In the genomic region with DNA sequence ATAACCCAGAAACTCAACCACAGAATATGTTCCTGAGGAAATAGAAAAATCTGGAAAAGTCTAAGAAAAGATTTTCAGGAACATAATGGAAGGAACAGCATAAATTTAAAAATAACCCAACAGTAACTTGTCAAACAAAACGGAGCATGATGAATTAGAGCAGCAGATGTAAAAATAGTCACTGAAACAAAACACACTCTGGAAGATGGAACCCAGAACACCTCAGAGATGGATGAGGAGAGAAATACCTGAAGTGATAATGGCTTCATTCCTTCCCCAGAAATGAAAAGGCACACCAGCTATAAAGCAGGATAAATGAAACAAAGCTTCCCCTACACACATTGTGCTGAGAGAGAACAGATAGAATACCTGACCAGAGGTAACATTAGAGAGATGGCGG, we compare ENCODE assay signal across 14 cellular contexts. TPM values are rescaled to one million over a fixed set of nuclear protein-coding genes. Genes with fewer than 3 reads are reported as not detected.
DNase-seq lines count a peak whose midpoint lies in the region; ATAC-seq and TF ChIP-seq lines count a peak whose summit lies in the region.
"Had no signal": no experiment of that assay in that cellular context is flagged by ENCODE, and none has a peak within 500 bp of the region (broad histone marks: within the 10 kb centered on the region; RNA-seq: fewer than 3 reads in every experiment).

No MANE protein-coding gene starts in this region.

- 71 to 86% methylated on average over 2 of the region's 2 CpGs for WGBS in upper lobe of left lung, 2 donors

- no peaks in the 10 kb centered on the region for H3K27me3 Mint-ChIP-seq in activated naive CD8-positive, alpha-beta T cell treated with anti-CD3 and anti-CD28 coated beads, Interleukin-2, amount 10 ng/mL, durations not matched to agents 7 days and 5 days
- no peaks in the 10 kb centered on the region for H3K27me3 Mint-ChIP-seq in activated naive CD8-positive, alpha-beta T cell treated with anti-CD3 and anti-CD28 coated beads for 36 hours
- no peaks in the 10 kb centered on the region for H3K27me3 Mint-ChIP-seq in central memory CD8-positive, alpha-beta T cell
- no peaks in the 10 kb centered on the region for H3K27me3 Mint-ChIP-seq in natural killer cell (ENCODE audit: low read depth in 2 of 2)
- H3K27me3 Mint-ChIP-seq: naive thymus-derived CD8-positive, alpha-beta T cell had no signal

- POLR2A ChIA-PET in activated naive CD8-positive, alpha-beta T cell treated with anti-CD3 and anti-CD28 coated beads, Interleukin-2, amount 10 ng/mL, durations not matched to agents 7 days and 5 days (lab: Charles Lee): interaction anchor here (1.4 kb wide), 1 partner anchor 67 kb away, joined by 3 read pairs; no protein-coding TSS in a partner anchor
- POLR2A ChIA-PET in A673 (lab: Charles Lee; ENCODE audit: low non-redundant PET): no interaction called here

- intact Hi-C loops in natural killer cell (cut with micrococcal nuclease) (no loop called here), A673 (cut with micrococcal nuclease; ENCODE audit: unreplicated experiment) (no loop called here)

- H3K27ac ChIP-seq in upper lobe of left lung: peak overlapping the region; percentile 40 to 82 (median 70)
- H3K27ac ChIP-seq in A673 (ENCODE audit: low read depth, low read length, poor library complexity, severe bottlenecking): no peak overlapping the region

- H3K4me3 ChIP-seq in upper lobe of left lung: peak overlapping the region in 1 of 4 donors; percentile 2
- no peak overlapping the region for H3K4me3 ChIP-seq in A673 (ENCODE audit: low read depth, low read length, poor library complexity, severe bottlenecking)

- H3K9me3 ChIP-seq in upper lobe of left lung: no peaks in the 10 kb centered on the region
- no peaks in the 10 kb centered on the region for H3K9me3 ChIP-seq in A673 (ENCODE audit: low read depth, low read length, poor library complexity, severe bottlenecking)

- CTCF ChIA-PET in A673 (lab: Charles Lee): no interaction called here

- H3K27me3 ChIP-seq in upper lobe of left lung: no peaks in the 10 kb centered on the region
- H3K27me3 ChIP-seq in A673 (replicated peaks; ENCODE audit: insufficient read depth, low read depth, low read length, poor library complexity): no peaks in the 10 kb centered on the region

- no peak for ATAC-seq in activated naive CD8-positive, alpha-beta T cell treated with anti-CD3 and anti-CD28 coated beads, Interleukin-2, amount 10 ng/mL, durations not matched to agents 7 days and 5 days (ENCODE audit: low read depth)
- ATAC-seq in central memory CD8-positive, alpha-beta T cell (replicated peaks; ENCODE audit: extremely low read depth, poor library complexity, severe bottlenecking): no peak
- ATAC-seq in natural killer cell (no peak), upper lobe of left lung (ENCODE audit: low FRiP score in 2 of 2) (no peak), HG03565 (IDR thresholded peaks at IDR 0.05; ENCODE audit: unreplicated experiment) (no peak), GM19397 (IDR thresholded peaks at IDR 0.05; ENCODE audit: unreplicated experiment) (no peak)
- ATAC-seq: HCT116; naive thymus-derived CD8-positive, alpha-beta T cell had no signal

- peak overlapping the region; percentile 11 for H3K27ac Mint-ChIP-seq in activated naive CD8-positive, alpha-beta T cell treated with anti-CD3 and anti-CD28 coated beads, Interleukin-2, amount 10 ng/mL, durations not matched to agents 7 days and 5 days
- no peak overlapping the region for H3K27ac Mint-ChIP-seq in activated naive CD8-positive, alpha-beta T cell treated with anti-CD3 and anti-CD28 coated beads for 36 hours
- peak overlapping the region; percentile 87 for H3K27ac Mint-ChIP-seq in central memory CD8-positive, alpha-beta T cell (ENCODE audit: low read depth)
- H3K27ac Mint-ChIP-seq in natural killer cell: peak overlapping the region; percentile 85 to 88

- H3K4me1 Mint-ChIP-seq in activated naive CD8-positive, alpha-beta T cell treated with anti-CD3 and anti-CD28 coated beads, Interleukin-2, amount 10 ng/mL, durations not matched to agents 7 days and 5 days: peaks cover 40% of the 10 kb centered on the region
- peaks cover 21% of the 10 kb centered on the region for H3K4me1 Mint-ChIP-seq in activated naive CD8-positive, alpha-beta T cell treated with anti-CD3 and anti-CD28 coated beads for 36 hours
- peaks cover 19% of the 10 kb centered on the region for H3K4me1 Mint-ChIP-seq in central memory CD8-positive, alpha-beta T cell
- peaks cover 9 to 17% of the 10 kb centered on the region in 2 donors for H3K4me1 Mint-ChIP-seq in natural killer cell

- no peaks in the 10 kb centered on the region for H3K9me3 Mint-ChIP-seq in activated naive CD8-positive, alpha-beta T cell treated with anti-CD3 and anti-CD28 coated beads, Interleukin-2, amount 10 ng/mL, durations not matched to agents 7 days and 5 days
- no peaks in the 10 kb centered on the region for H3K9me3 Mint-ChIP-seq in activated naive CD8-positive, alpha-beta T cell treated with anti-CD3 and anti-CD28 coated beads for 36 hours
- no peaks in the 10 kb centered on the region for H3K9me3 Mint-ChIP-seq in central memory CD8-positive, alpha-beta T cell
- no peaks in the 10 kb centered on the region for H3K9me3 Mint-ChIP-seq in natural killer cell
- H3K9me3 Mint-ChIP-seq: naive thymus-derived CD8-positive, alpha-beta T cell had no signal

- BruUV-seq in A673 (replicated peaks; lab: Mats Ljungman, UMichigan): no TSS peak

- H3K36me3 Mint-ChIP-seq in activated naive CD8-positive, alpha-beta T cell treated with anti-CD3 and anti-CD28 coated beads, Interleukin-2, amount 10 ng/mL, durations not matched to agents 7 days and 5 days: peaks cover 23% of the 10 kb centered on the region
- H3K36me3 Mint-ChIP-seq in activated naive CD8-positive, alpha-beta T cell treated with anti-CD3 and anti-CD28 coated beads for 36 hours: peaks cover 48% of the 10 kb centered on the region
- H3K36me3 Mint-ChIP-seq in central memory CD8-positive, alpha-beta T cell (ENCODE audit: insufficient read depth): peaks cover 3% of the 10 kb centered on the region
- no peaks in the 10 kb centered on the region for H3K36me3 Mint-ChIP-seq in natural killer cell
- H3K36me3 Mint-ChIP-seq: naive thymus-derived CD8-positive, alpha-beta T cell had no signal

- no peak for TF ChIP-seq EP300 in upper lobe of left lung (IDR thresholded peaks at IDR 0.05)

- H3K4me3 Mint-ChIP-seq in activated naive CD8-positive, alpha-beta T cell treated with anti-CD3 and anti-CD28 coated beads, Interleukin-2, amount 10 ng/mL, durations not matched to agents 7 days and 5 days: no peak overlapping the region
- H3K4me3 Mint-ChIP-seq in activated naive CD8-positive, alpha-beta T cell treated with anti-CD3 and anti-CD28 coated beads for 36 hours: no peak overlapping the region
- H3K4me3 Mint-ChIP-seq in central memory CD8-positive, alpha-beta T cell: peak overlapping the region; percentile 60
- peak overlapping the region; percentile 71 for H3K4me3 Mint-ChIP-seq in natural killer cell

- peaks cover 30 to 64% (median 48%) of the 10 kb centered on the region in 4 donors for H3K4me1 ChIP-seq in upper lobe of left lung
- peaks cover 9% of the 10 kb centered on the region for H3K4me1 ChIP-seq in A673 (ENCODE audit: insufficient read depth, low read length, poor library complexity, severe bottlenecking)

- DNase-seq in activated naive CD8-positive, alpha-beta T cell treated with anti-CD3 and anti-CD28 coated beads, Interleukin-2, amount 10 ng/mL, durations not matched to agents 7 days and 5 days: no peak
- DNase-seq in activated naive CD8-positive, alpha-beta T cell treated with anti-CD3 and anti-CD28 coated beads for 36 hours: no peak
- DNase-seq in central memory CD8-positive, alpha-beta T cell (ENCODE audit: low spot score in 2 of 2): no peak
- DNase-seq in natural killer cell: no peak
- no peak for DNase-seq in upper lobe of left lung
- no peak for DNase-seq in A673 (ENCODE audit: low spot score)
- DNase-seq: activated gamma-delta T cell treated with Interleukin-2 at 50 U/mL for 16 hours; naive thymus-derived CD8-positive, alpha-beta T cell; NCI-H1105 treated with DMSO at 0.1 percent for 48 hours; NCI-H510A; stimulated activated CD4-positive, alpha-beta T cell treated with anti-CD3 and anti-CD28 coated beads, Interleukin-12 subunit alpha, Interleukin-12 subunit beta, amount 100 ng/mL, for 4 hours had no signal

- TF ChIP-seq CTCF in natural killer cell (IDR thresholded peaks at IDR 0.05): no peak
- no peak for TF ChIP-seq CTCF in upper lobe of left lung (IDR thresholded peaks at IDR 0.05)
- TF ChIP-seq CTCF in A673 (conservative IDR thresholded peaks at IDR 0.05; ENCODE audit: low read depth, low read length): no peak

- TF ChIP-seq POLR2A in upper lobe of left lung (IDR thresholded peaks at IDR 0.05): no peak

- H3K36me3 ChIP-seq in upper lobe of left lung (no peaks in the 10 kb centered on the region), A673 (ENCODE audit: insufficient read depth, low read length, poor library complexity, severe bottlenecking) (peaks cover 74% of the 10 kb centered on the region)

RNA-seq across cellular contexts. Expression of gene TK1, which starts 6.3 kb away (rescaled TPM):
- total RNA-seq in activated naive CD8-positive, alpha-beta T cell treated with anti-CD3 and anti-CD28 coated beads, Interleukin-2, amount 10 ng/mL, durations not matched to agents 7 days and 5 days: 10 to 100 TPM; 93.1 to 97.8 TPM
- 100 to 1,000 TPM; 144 to 150 TPM for total RNA-seq in activated naive CD8-positive, alpha-beta T cell treated with anti-CD3 and anti-CD28 coated beads for 36 hours
- 1 to 10 TPM; 2.1 to 5.1 (median 3.9) TPM for total RNA-seq in natural killer cell
- total RNA-seq in upper lobe of left lung: 10 to 100 TPM in 3 of 6 donors, 1 to 10 TPM in 3; 2.8 to 16.0 (median 9.0) TPM
- total RNA-seq in A673 (2021): 133 and 136 TPM in 2 replicates
- total RNA-seq: naive thymus-derived CD8-positive, alpha-beta T cell had no signal

RNA-seq across cellular contexts. Expression of gene AFMID, which starts 6.7 kb away (rescaled TPM):
- total RNA-seq in activated naive CD8-positive, alpha-beta T cell treated with anti-CD3 and anti-CD28 coated beads, Interleukin-2, amount 10 ng/mL, durations not matched to agents 7 days and 5 days: 10 to 100 TPM; 11.3 to 13.4 TPM
- total RNA-seq in activated naive CD8-positive, alpha-beta T cell treated with anti-CD3 and anti-CD28 coated beads for 36 hours: 10 to 100 TPM; 32.7 to 36.2 TPM
- total RNA-seq in natural killer cell: 1 to 10 TPM; 2.2 to 4.1 (median 2.3) TPM
- total RNA-seq in upper lobe of left lung: 100 to 1,000 TPM in 1 of 6 donors, 10 to 100 TPM in 5; 30.5 to 265 (median 44.2) TPM
- total RNA-seq in A673 (2021): 64.1 and 65.0 TPM in 2 replicates

RNA-seq across cellular contexts. Expression of gene SYNGR2, which starts 12.1 kb away (rescaled TPM):
- 10 to 100 TPM; 43.2 to 50.5 TPM for total RNA-seq in activated naive CD8-positive, alpha-beta T cell treated with anti-CD3 and anti-CD28 coated beads, Interleukin-2, amount 10 ng/mL, durations not matched to agents 7 days and 5 days
- total RNA-seq in activated naive CD8-positive, alpha-beta T cell treated with anti-CD3 and anti-CD28 coated beads for 36 hours: 100 to 1,000 TPM; 126 to 127 TPM
- total RNA-seq in natural killer cell: 10 to 100 TPM; 41.2 to 62.1 (median 43.5) TPM
- total RNA-seq in upper lobe of left lung: 100 to 1,000 TPM; 110 to 265 (median 179) TPM
- total RNA-seq in A673 (2021): 55.3 and 59.7 TPM in 2 replicates

RNA-seq across cellular contexts. Expression of gene BIRC5, which starts 33.5 kb away (rescaled TPM):
- 10 to 100 TPM; 54.9 to 65.2 TPM for total RNA-seq in activated naive CD8-positive, alpha-beta T cell treated with anti-CD3 and anti-CD28 coated beads, Interleukin-2, amount 10 ng/mL, durations not matched to agents 7 days and 5 days
- total RNA-seq in activated naive CD8-positive, alpha-beta T cell treated with anti-CD3 and anti-CD28 coated beads for 36 hours: 100 to 1,000 TPM in 1 of 2 experiments, 10 to 100 TPM in 1; 92.4 to 102 TPM
- total RNA-seq in natural killer cell (1 to 10 TPM in 2 of 3 donors, under 1 TPM in 1; 0.73 to 1.9 (median 1.2) TPM), upper lobe of left lung (1 to 10 TPM in 5 of 6 donors, not detected in 1; 1.4 to 6.4 (median 3.5) TPM), A673 (2021) (158 and 160 TPM in 2 replicates)

RNA-seq across cellular contexts. Expression of gene C17orf99, which starts 34.3 kb away (rescaled TPM):
- total RNA-seq in activated naive CD8-positive, alpha-beta T cell treated with anti-CD3 and anti-CD28 coated beads, Interleukin-2, amount 10 ng/mL, durations not matched to agents 7 days and 5 days: not detected
- not detected for total RNA-seq in activated naive CD8-positive, alpha-beta T cell treated with anti-CD3 and anti-CD28 coated beads for 36 hours
- total RNA-seq in natural killer cell (not detected), upper lobe of left lung (1 to 10 TPM in 1 of 6 donors, under 1 TPM in 2, not detected in 3; 0.46 to 1.1 (median 0.54) TPM), A673 (2021) (not detected in 2 replicates)

Comparison
In these comparisons a context has a peak if more than half of its experiments do, and no peak if none do; other contexts are left out.
1. H3K4me3 Mint-ChIP-seq: peak in central memory CD8-positive, alpha-beta T cell (single experiment) and natural killer cell (single experiment); none in activated naive CD8-positive, alpha-beta T cell treated with anti-CD3 and anti-CD28 coated beads, Interleukin-2, amount 10 ng/mL, durations not matched to agents 7 days and 5 days (single experiment) and activated naive CD8-positive, alpha-beta T cell treated with anti-CD3 and anti-CD28 coated beads for 36 hours (single experiment).